Comparison of ENCODE assay signal across 27 cellular contexts in the genomic region with DNA sequence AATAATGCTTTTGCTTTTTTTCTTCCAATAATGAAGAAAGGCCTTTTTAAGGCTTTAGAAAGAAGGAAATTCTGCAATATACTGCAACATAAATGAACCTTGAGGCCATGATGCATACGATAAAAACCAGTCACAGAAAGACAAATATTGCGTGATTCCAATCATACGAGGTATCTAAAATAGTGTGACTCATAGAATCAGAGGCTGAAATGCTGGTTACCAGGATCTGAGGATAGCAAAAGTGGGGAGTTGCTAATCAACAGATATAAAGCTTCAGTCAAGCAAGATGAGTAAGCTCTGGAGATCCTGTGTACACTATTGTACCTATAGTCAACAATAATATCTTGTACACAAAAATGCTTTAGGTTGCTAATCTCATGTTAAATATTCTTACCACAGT. TPM values are rescaled to one million over a fixed set of nuclear protein-coding genes. Genes with fewer than 3 reads are reported as not detected.
"Had no signal": no experiment of that assay in that cellular context is flagged by ENCODE, and none has a peak within 500 bp of the region (broad histone marks: within the 10 kb centered on the region; RNA-seq: fewer than 3 reads in every experiment).

No MANE protein-coding gene starts in this region.

- ATAC-seq: effector memory CD8-positive, alpha-beta T cell; esophagus mucosa; gastrocnemius medialis; left ventricle myocardium superior; lower lobe of right lung; sciatic nerve; stimulated activated naive CD8-positive, alpha-beta T cell treated with anti-CD3 and anti-CD28 coated beads, Interleukin-15, amount 100 ng/mL, for 72 hours had no signal

- H3K27ac Mint-ChIP-seq: effector memory CD8-positive, alpha-beta T cell; memory B cell; naive B cell; nephron; neural progenitor cell; stimulated activated naive CD8-positive, alpha-beta T cell treated with anti-CD3 and anti-CD28 coated beads, Interleukin-15, amount 100 ng/mL, for 72 hours had no signal

- H3K36me3 ChIP-seq: gastrocnemius medialis, lower lobe of right lung, neural progenitor cell, prostate gland, right atrium auricular region, thyroid gland had no signal

- H3K27ac ChIP-seq: epithelial cell of prostate, gastrocnemius medialis, lower lobe of right lung, neural progenitor cell, prostate gland, right atrium auricular region, thyroid gland had no signal

- H3K9me3 ChIP-seq: gastrocnemius medialis, lower lobe of right lung, prostate gland, right atrium auricular region, thyroid gland had no signal

- H3K36me3 Mint-ChIP-seq: memory B cell, naive B cell, neural progenitor cell had no signal

- H3K9ac ChIP-seq: neural progenitor cell had no signal

- H2AFZ ChIP-seq: neural progenitor cell had no signal

- H3K4me2 ChIP-seq: neural progenitor cell, smooth muscle cell had no signal

- H3K9me3 Mint-ChIP-seq: effector memory CD8-positive, alpha-beta T cell; neural progenitor cell had no signal

- H3K4me1 ChIP-seq: gastrocnemius medialis, lower lobe of right lung, neural progenitor cell, prostate gland, right atrium auricular region, thyroid gland had no signal

- H3K4me3 ChIP-seq: gastrocnemius medialis, lower lobe of right lung, neural progenitor cell, prostate gland, right atrium auricular region, smooth muscle cell, thyroid gland had no signal

- H3K4me1 Mint-ChIP-seq: memory B cell; nephron; neural progenitor cell; stimulated activated naive CD8-positive, alpha-beta T cell treated with anti-CD3 and anti-CD28 coated beads, Interleukin-15, amount 100 ng/mL, for 72 hours had no signal

- H3K27me3 Mint-ChIP-seq: stimulated activated naive CD8-positive, alpha-beta T cell treated with anti-CD3 and anti-CD28 coated beads, Interleukin-15, amount 100 ng/mL, for 72 hours had no signal

- H3K27me3 ChIP-seq: gastrocnemius medialis, neural progenitor cell, right atrium auricular region, thyroid gland had no signal

- DNase-seq: cortex of kidney; effector memory CD8-positive, alpha-beta T cell; foreskin fibroblast; gastrocnemius medialis; head of caudate nucleus; left ventricle myocardium superior; lower lobe of right lung; naive B cell; stimulated activated CD4-positive, alpha-beta T cell treated with anti-CD3 and anti-CD28 coated beads, Interleukin-12 subunit alpha, Interleukin-12 subunit beta, amount 100 ng/mL, for 4 hours; stimulated activated CD4-positive, alpha-beta T cell treated with anti-CD3 and anti-CD28 coated beads, Interleukin-1b, Interleukin-23, amount 100 ng/mL, for 48 hours; stimulated activated CD4-positive, alpha-beta T cell treated with anti-CD3 and anti-CD28 coated beads, Interleukin-4, amount 100 ng/mL, for 1 hour; stimulated activated CD8-positive, alpha-beta memory T cell treated with anti-CD3 and anti-CD28 coated beads, Interleukin-4, amount 100 ng/mL, for 48 hours; stimulated activated naive CD4-positive, alpha-beta T cell; stimulated activated naive CD8-positive, alpha-beta T cell treated with anti-CD3 and anti-CD28 coated beads, Interleukin-15, amount 100 ng/mL, for 72 hours; thyroid gland; trophoblast cell had no signal

- H3K4me3 Mint-ChIP-seq: effector memory CD8-positive, alpha-beta T cell; memory B cell; naive B cell; nephron; neural progenitor cell; stimulated activated naive CD8-positive, alpha-beta T cell treated with anti-CD3 and anti-CD28 coated beads, Interleukin-15, amount 100 ng/mL, for 72 hours had no signal

RNA-seq across cellular contexts. Expression of gene MS4A6A, which starts 24.2 kb away (rescaled TPM):
- total RNA-seq: osteocyte, smooth muscle cell had no signal
- polyA plus RNA-seq: keratinocyte, smooth muscle cell had no signal
